In genomic region chr2:185215497-185215896, GRCh38 we compare ENCODE assay signal across 19 cellular contexts.
DNase-seq lines count a peak whose midpoint lies in the region; ATAC-seq and TF ChIP-seq lines count a peak whose summit lies in the region.
"Had no signal": no experiment of that assay in that cellular context is flagged by ENCODE, and none has a peak within 500 bp of the region (broad histone marks: within the 10 kb centered on the region; RNA-seq: fewer than 3 reads in every experiment).

No MANE protein-coding gene starts in this region.

- WGBS in mesendoderm (ENCODE audit: extremely low coverage, insufficient coverage, low lambda C conversion rate) = no CpG with 5 or more reads among the region's 3 CpGs

- no peaks in the 10 kb centered on the region for H3K9me3 ChIP-seq in OCI-LY7 (ENCODE audit: low read length)
- no peaks in the 10 kb centered on the region for H3K9me3 ChIP-seq in CD4-positive, alpha-beta memory T cell (ENCODE audit: control insufficient read depth in 1 of 2, low read length in 2 of 2)
- H3K9me3 ChIP-seq: psoas muscle, thoracic aorta had no signal

- POLR2A ChIA-PET in OCI-LY7 (lab: Charles Lee) = no interaction called here
- POLR2A ChIA-PET in CD4-positive, alpha-beta memory T cell (lab: Charles Lee; ENCODE audit: partially characterized antibody) = no interaction called here

- no peak overlapping the region for H2AFZ ChIP-seq in OCI-LY7 (ENCODE audit: low read length)

- ATAC-seq in GM18868 (IDR thresholded peaks at IDR 0.05; ENCODE audit: unreplicated experiment) = peak; percentile 82
- ATAC-seq in HG02798 (IDR thresholded peaks at IDR 0.05; ENCODE audit: poor library complexity, unreplicated experiment) = peak; percentile 77
- no peak for ATAC-seq in HG02970 (IDR thresholded peaks at IDR 0.05; ENCODE audit: low FRiP score, unreplicated experiment)
- ATAC-seq: activated CD8-positive, alpha-beta T cell treated with anti-CD3 and anti-CD28 coated beads, Interleukin-2, amount 10 ng/mL, durations not matched to agents 7 days and 5 days; esophagus mucosa; natural killer cell; psoas muscle had no signal

- DNase-seq in OCI-LY7 (ENCODE audit: low spot score) (peak; percentile 0), mesendoderm (peak; percentile 22), T-helper 9 cell (no peak)
- DNase-seq in CD4-positive, alpha-beta memory T cell = no peak
- DNase-seq in activated CD4-positive, alpha-beta T cell treated with anti-CD3 and anti-CD28 coated beads, Interleukin-2, amount 50 U/mL, for 1 hour = no peak
- DNase-seq: activated B cell treated with CpG ODN at 0.5 μM for 24 hours; activated CD8-positive, alpha-beta T cell treated with anti-CD3 and anti-CD28 coated beads, Interleukin-2, amount 10 ng/mL, durations not matched to agents 7 days and 5 days; dermis blood vessel endothelial cell; natural killer cell; NCI-H446; psoas muscle; Right ventricle myocardium superior; T-helper 1 cell had no signal

- H3K36me3 Mint-ChIP-seq in CD4-positive, alpha-beta memory T cell = no peaks in the 10 kb centered on the region
- H3K36me3 Mint-ChIP-seq: memory B cell, natural killer cell had no signal

- no peak overlapping the region for H3K4me3 ChIP-seq in OCI-LY7 (ENCODE audit: low read depth, low read length, poor library complexity, severe bottlenecking)
- H3K4me3 ChIP-seq in mesendoderm (ENCODE audit: low read length) = no peak overlapping the region
- no peak overlapping the region for H3K4me3 ChIP-seq in CD4-positive, alpha-beta memory T cell (ENCODE audit: low read length in 2 of 2)
- H3K4me3 ChIP-seq: psoas muscle, thoracic aorta had no signal

- intact Hi-C loops in OCI-LY7 (cut with micrococcal nuclease; ENCODE audit: unreplicated experiment) = no loop called here
- intact Hi-C loops in CD4-positive, alpha-beta memory T cell (cut with micrococcal nuclease) = no loop called here

- H3K56ac ChIP-seq in mesendoderm (ENCODE audit: low read length) = no peak overlapping the region

- no peak overlapping the region for H3K27ac Mint-ChIP-seq in CD4-positive, alpha-beta memory T cell
- H3K27ac Mint-ChIP-seq: activated B cell treated with CpG ODN at 0.5 μM for 24 hours; activated CD8-positive, alpha-beta T cell treated with anti-CD3 and anti-CD28 coated beads, Interleukin-2, amount 10 ng/mL, durations not matched to agents 7 days and 5 days; memory B cell; natural killer cell had no signal

- H3K36me3 ChIP-seq in OCI-LY7 (ENCODE audit: insufficient read depth, low read length) (no peaks in the 10 kb centered on the region), mesendoderm (ENCODE audit: control insufficient read depth, insufficient read depth, low read length) (no peaks in the 10 kb centered on the region)
- H3K36me3 ChIP-seq in CD4-positive, alpha-beta memory T cell (ENCODE audit: insufficient read depth, low read length) = no peaks in the 10 kb centered on the region
- H3K36me3 ChIP-seq: thoracic aorta had no signal

- no peak overlapping the region for H3K23ac ChIP-seq in mesendoderm (ENCODE audit: low read length)

- H3K79me1 ChIP-seq in mesendoderm (ENCODE audit: low read length) = no peaks in the 10 kb centered on the region

- H3K18ac ChIP-seq in mesendoderm (ENCODE audit: low read length) = no peak overlapping the region

- no peak overlapping the region for H3K4ac ChIP-seq in mesendoderm (ENCODE audit: low read depth, low read length)

- no peaks in the 10 kb centered on the region for H4K20me1 ChIP-seq in OCI-LY7 (ENCODE audit: insufficient read depth, low read length)

- no peaks in the 10 kb centered on the region for H3K4me1 ChIP-seq in OCI-LY7 (ENCODE audit: insufficient read depth, low read length, poor library complexity, severe bottlenecking)
- H3K4me1 ChIP-seq in mesendoderm (ENCODE audit: control insufficient read depth, low read depth, low read length) = no peaks in the 10 kb centered on the region
- no peaks in the 10 kb centered on the region for H3K4me1 ChIP-seq in CD4-positive, alpha-beta memory T cell (ENCODE audit: insufficient read depth, low read length)
- H3K4me1 ChIP-seq: psoas muscle had no signal

- H3K27ac ChIP-seq in OCI-LY7 (ENCODE audit: low read depth, low read length, poor library complexity, severe bottlenecking) = no peak overlapping the region
- no peak overlapping the region for H3K27ac ChIP-seq in mesendoderm (ENCODE audit: low read depth, low read length)
- H3K27ac ChIP-seq in CD4-positive, alpha-beta memory T cell (ENCODE audit: low read depth, low read length) = no peak overlapping the region
- H3K27ac ChIP-seq: psoas muscle, thoracic aorta had no signal

- H3K79me2 ChIP-seq in OCI-LY7 (ENCODE audit: insufficient read depth, low read depth, low read length) (no peaks in the 10 kb centered on the region), mesendoderm (ENCODE audit: control insufficient read depth, insufficient read depth, low read length) (no peaks in the 10 kb centered on the region)

- H3K4me2 ChIP-seq in OCI-LY7 (ENCODE audit: low read length) (no peak overlapping the region), mesendoderm (ENCODE audit: low read length) (no peak overlapping the region)

- no peaks in the 10 kb centered on the region for H3K4me1 Mint-ChIP-seq in CD4-positive, alpha-beta memory T cell
- H3K4me1 Mint-ChIP-seq: activated B cell treated with CpG ODN at 0.5 μM for 24 hours, memory B cell, natural killer cell had no signal

- no peak overlapping the region for H4K5ac ChIP-seq in mesendoderm (ENCODE audit: low read length)

- no peak overlapping the region for H2BK15ac ChIP-seq in mesendoderm (replicated peaks; ENCODE audit: low read depth)

- no peak overlapping the region for H2AK5ac ChIP-seq in mesendoderm (ENCODE audit: low read length)

- H3K27me3 ChIP-seq in mesendoderm (ENCODE audit: insufficient read depth, low read length, poor library complexity) = no peaks in the 10 kb centered on the region
- no peaks in the 10 kb centered on the region for H3K27me3 ChIP-seq in CD4-positive, alpha-beta memory T cell (ENCODE audit: insufficient read depth, low read length)

- no peaks in the 10 kb centered on the region for H3K27me3 Mint-ChIP-seq in CD4-positive, alpha-beta memory T cell
- H3K27me3 Mint-ChIP-seq: activated B cell treated with CpG ODN at 0.5 μM for 24 hours, memory B cell had no signal

- no peak overlapping the region for H2BK120ac ChIP-seq in mesendoderm (ENCODE audit: low read depth, low read length)

- no peaks in the 10 kb centered on the region for H3K9me2 ChIP-seq in OCI-LY7 (ENCODE audit: insufficient read depth, low read length)

- H3K9ac ChIP-seq in mesendoderm (ENCODE audit: low read length) = no peak overlapping the region

- 0 out of 2 replicates have a peak, but pooled peaks have one; percentile 25 for TF ChIP-seq CTCF in OCI-LY7 (conservative IDR thresholded peaks at IDR 0.05; ENCODE audit: low read length)

- no peak overlapping the region for H3K4me3 Mint-ChIP-seq in CD4-positive, alpha-beta memory T cell
- H3K4me3 Mint-ChIP-seq: activated B cell treated with CpG ODN at 0.5 μM for 24 hours; activated CD8-positive, alpha-beta T cell treated with anti-CD3 and anti-CD28 coated beads, Interleukin-2, amount 10 ng/mL, durations not matched to agents 7 days and 5 days; memory B cell; natural killer cell had no signal

- no peak overlapping the region for H4K8ac ChIP-seq in mesendoderm (ENCODE audit: low read depth, low read length)

- BruUV-seq in OCI-LY7 (replicated peaks; lab: Mats Ljungman, UMichigan) = no TSS peak

- H3K9me3 Mint-ChIP-seq in CD4-positive, alpha-beta memory T cell = peaks cover 0 to 13% (median 3%) of the 10 kb centered on the region in 8 donors
- H3K9me3 Mint-ChIP-seq: activated B cell treated with CpG ODN at 0.5 μM for 24 hours, memory B cell had no signal

- H2BK5ac ChIP-seq in mesendoderm (ENCODE audit: low read length) = no peak overlapping the region

- CTCF ChIA-PET in OCI-LY7 (lab: Charles Lee; ENCODE audit: unreplicated experiment) = no interaction called here
- CTCF ChIA-PET in CD4-positive, alpha-beta memory T cell (lab: Charles Lee; ENCODE audit: partially characterized antibody) = no interaction called here

Comparison
In these comparisons a context has a peak if more than half of its experiments do, and no peak if none do; other contexts are left out.
1. DNase-seq: peak in OCI-LY7 (single experiment) and mesendoderm (single experiment); none in CD4-positive, alpha-beta memory T cell (0 of 5), T-helper 9 cell (single experiment) and activated CD4-positive, alpha-beta T cell treated with anti-CD3 and anti-CD28 coated beads, Interleukin-2, amount 50 U/mL, for 1 hour (single experiment).